ENCODE assay signal across 6 cellular contexts in genomic region chr12:55706840-55707671, GRCh38. TPM values are rescaled to one million over a fixed set of nuclear protein-coding genes. Genes with fewer than 3 reads are reported as not detected.
A peak's percentile ranks its signal among the peaks of the same experiment; 100 is the strongest.
DNase-seq lines count a peak whose midpoint lies in the region; ATAC-seq, FAIRE-seq and TF ChIP-seq lines count a peak whose summit lies in the region.

No MANE protein-coding gene starts in this region.

- H3K36me3 ChIP-seq in SK-N-SH (replicated peaks in 1 of 2; ENCODE audit: control insufficient read depth in 1 of 2, insufficient read depth in 2 of 2, low read length in 1 of 2), result no peaks in the 10 kb centered on the region
- H3K36me3 ChIP-seq in keratinocyte (ENCODE audit: control insufficient read depth in 2 of 2, extremely low read depth in 1 of 2, insufficient read depth in 2 of 2, low read length in 2 of 2), result no peaks in the 10 kb centered on the region

- H3K4me2 ChIP-seq in SK-N-SH (peak overlapping the region; percentile 87), keratinocyte (ENCODE audit: control insufficient read depth, extremely low read depth, insufficient read depth, low read depth, low read length) (peak overlapping the region; percentile 45)

- CTCF ChIA-PET in SK-N-SH (lab: Yijun Ruan, JAX), result interaction anchor here (1.1 to 2.0 kb wide), 5 partner anchors 14 to 63 kb away, joined by 3 to 8 read pairs (median 5); no protein-coding TSS in a partner anchor

- no peaks in the 10 kb centered on the region for H4K20me1 ChIP-seq in SK-N-SH (ENCODE audit: insufficient read depth)
- H4K20me1 ChIP-seq in keratinocyte (ENCODE audit: control insufficient read depth, extremely low read depth, insufficient read depth, low read length), result no peaks in the 10 kb centered on the region

- TF ChIP-seq EP300 in SK-N-SH (IDR thresholded peaks at IDR 0.05; ENCODE audit: borderline replicate concordance in 1 of 2, low read depth in 1 of 2, low read length in 1 of 2), result no peak

- H3K27ac ChIP-seq in SK-N-SH (ENCODE audit: low read depth in 2 of 2, low read length in 1 of 2) (no peak overlapping the region), keratinocyte (ENCODE audit: control insufficient read depth, insufficient read depth, low read length) (no peak overlapping the region)

- POLR2A ChIA-PET in SK-N-SH (lab: Yijun Ruan, JAX), result interaction anchor here (0.6 to 1.2 kb wide), 2 partner anchors 9 to 22 kb away, joined by 4 to 6 read pairs; partner anchors contain the start of genes BLOC1S1 and CD63

- 34% methylated on average over 9 of the region's 23 CpGs for WGBS in SK-N-SH (ENCODE audit: low lambda C conversion rate)

- no peaks in the 10 kb centered on the region for H3K9me2 ChIP-seq in SK-N-SH

- H3K9me1 ChIP-seq in keratinocyte (ENCODE audit: control insufficient read depth, extremely low read depth, insufficient read depth, low read length), result no peaks in the 10 kb centered on the region

- peaks cover 11 to 12% of the 10 kb centered on the region in 2 experiments; a peak in 2 of 4 replicates for H3K4me1 ChIP-seq in SK-N-SH (ENCODE audit: control insufficient read depth in 1 of 2, insufficient read depth in 2 of 2, low read depth in 1 of 2, low read length in 1 of 2)
- no peaks in the 10 kb centered on the region for H3K4me1 ChIP-seq in keratinocyte (ENCODE audit: control insufficient read depth, extremely low read depth, insufficient read depth, low read length)

- no peaks in the 10 kb centered on the region for H3K9me3 ChIP-seq in SK-N-SH
- H3K9me3 ChIP-seq in keratinocyte (ENCODE audit: control insufficient read depth, low read depth, low read length), result no peaks in the 10 kb centered on the region

- TF ChIP-seq RAD21 in SK-N-SH (IDR thresholded peaks at IDR 0.05; ENCODE audit: low read length), result no peak

- H3K4me3 ChIP-seq in SK-N-SH (ENCODE audit: low read depth in 2 of 2, low read length in 1 of 2) (peak overlapping the region; percentile 51 to 69), keratinocyte (ENCODE audit: control insufficient read depth in 2 of 3, extremely low read depth in 1 of 3, insufficient read depth in 2 of 3, low read depth in 1 of 3, low read length in 3 of 3) (peak overlapping the region in 1 of 3 experiments; percentile 31)

- no peaks in the 10 kb centered on the region for H3K79me2 ChIP-seq in SK-N-SH (ENCODE audit: insufficient read depth)
- no peaks in the 10 kb centered on the region for H3K79me2 ChIP-seq in keratinocyte (ENCODE audit: control insufficient read depth, insufficient read depth, low read length)

- dilution Hi-C loops in keratinocyte (cut with MboI; ENCODE audit: extremely low pct_ligation_motif_present, low sequenced_read_pairs), result no loop called here

- no peak for ATAC-seq in GM21786 (IDR thresholded peaks at IDR 0.05; ENCODE audit: unreplicated experiment)

- H2AFZ ChIP-seq in SK-N-SH (ENCODE audit: low read depth) (0 out of 2 replicates have a peak overlapping the region, but pooled peaks have one; percentile 63), keratinocyte (ENCODE audit: control insufficient read depth, low read length) (no peak overlapping the region)

- TF ChIP-seq CTCF in SK-N-SH (IDR thresholded peaks at IDR 0.05) (no peak), keratinocyte (optimal IDR thresholded peaks at IDR 0.05 in 1 of 3, IDR thresholded peaks at IDR 0.05 in 1 of 3, conservative IDR thresholded peaks at IDR 0.05 in 1 of 3; ENCODE audit: extremely low read depth in 1 of 3, insufficient read depth in 2 of 3, low read length in 3 of 3) (no peak)

- H3K9ac ChIP-seq in SK-N-SH (peak overlapping the region; percentile 41; the same call in 1 of the 2 replicates), keratinocyte (ENCODE audit: control insufficient read depth, extremely low read depth, insufficient read depth, low read length) (no peak overlapping the region)

- H3K27me3 ChIP-seq in SK-N-SH (ENCODE audit: insufficient read depth) (no peaks in the 10 kb centered on the region; the same call in 1 of the 2 replicates), keratinocyte (ENCODE audit: control insufficient read depth, extremely low read depth, insufficient read depth, low read length) (peaks cover 46% of the 10 kb centered on the region)

- H3F3A ChIP-seq in SK-N-SH (replicated peaks; ENCODE audit: insufficient read depth), result no peaks in the 10 kb centered on the region

- DNase-seq in CD1c-positive myeloid dendritic cell (ENCODE audit: extremely low spot score) (peak; percentile 35), SK-N-SH (no peak), keratinocyte (ENCODE audit: low read depth, low spot score) (no peak), activated gamma-delta T cell (lab: John Stamatoyannopoulos, UW) (no peak), KG1 (lab: John Stamatoyannopoulos, UW) (no peak)

- FAIRE-seq in keratinocyte (lab: Jason Lieb, UNC), result no peak

TF ChIP-seq in SK-N-SH, 30 proteins besides CTCF, POLR2A, EP300 and RAD21 (continues in another document):
- TF ChIP-seq PBX3 (IDR thresholded peaks at IDR 0.05), result 0 out of 2 replicates have a peak, but pooled peaks have one; percentile 3

RNA-seq across cellular contexts. Expression of gene ITGA7, which starts 0.6 kb away (rescaled TPM):
- 17.6 and 19.7 TPM in 2 replicates for polyA plus RNA-seq in SK-N-SH (2012; rRNA removed)
- polyA plus RNA-seq in SK-N-SH (2012; cell fraction: cytosol; rRNA removed), result 7.3 and 9.1 TPM in 2 replicates
- polyA plus RNA-seq in SK-N-SH (2012; cell fraction: nucleus; rRNA removed), result 71.0 and 80.7 TPM in 2 replicates
- 0.04 to 0.19 TPM (median 0.07 TPM) in 3 replicates for polyA plus RNA-seq in keratinocyte
- 0.44 TPM for polyA plus RNA-seq in keratinocyte (2011; ENCODE audit: low read depth)
- polyA plus RNA-seq in keratinocyte (2011; cell fraction: cytosol; rRNA removed), result 0.27 TPM in 1 of 2 replicates, not detected in the other
- polyA plus RNA-seq in keratinocyte (2011; cell fraction: nucleus; rRNA removed), result 0.45 and 0.51 TPM in 2 replicates
- polyA plus RNA-seq in keratinocyte (2012; ENCODE audit: low replicate concordance), result 0.24 and 0.95 TPM in 2 replicates
- 0.20 TPM in 1 of 3 replicates, not detected in the others for polyA minus RNA-seq in keratinocyte
- polyA minus RNA-seq in keratinocyte (2011; cell fraction: cytosol; rRNA and poly(A)+ RNA removed), result not detected
- not detected in 2 replicates for polyA minus RNA-seq in keratinocyte (2011; cell fraction: nucleus; rRNA and poly(A)+ RNA removed)

RNA-seq across cellular contexts. Expression of gene BLOC1S1, which starts 8.8 kb away (rescaled TPM):
- 277 and 331 TPM in 2 replicates for polyA plus RNA-seq in SK-N-SH (2012; rRNA removed)
- 243 and 313 TPM in 2 replicates for polyA plus RNA-seq in SK-N-SH (2012; cell fraction: cytosol; rRNA removed)
- polyA plus RNA-seq in SK-N-SH (2012; cell fraction: nucleus; rRNA removed), result 89.7 and 130 TPM in 2 replicates
- polyA plus RNA-seq in keratinocyte, result 53.1 to 68.2 TPM (median 62.5 TPM) in 3 replicates
- polyA plus RNA-seq in keratinocyte (2011; ENCODE audit: low read depth), result 27.4 TPM
- 47.9 and 70.6 TPM in 2 replicates for polyA plus RNA-seq in keratinocyte (2011; cell fraction: cytosol; rRNA removed)
- polyA plus RNA-seq in keratinocyte (2011; cell fraction: nucleus; rRNA removed), result 17.0 and 20.4 TPM in 2 replicates
- polyA plus RNA-seq in keratinocyte (2012; ENCODE audit: low replicate concordance), result 39.8 and 73.4 TPM in 2 replicates
- 25.8 to 32.3 TPM (median 31.8 TPM) in 3 replicates for polyA minus RNA-seq in keratinocyte
- polyA minus RNA-seq in keratinocyte (2011; cell fraction: cytosol; rRNA and poly(A)+ RNA removed), result 25.7 TPM
- polyA minus RNA-seq in keratinocyte (2011; cell fraction: nucleus; rRNA and poly(A)+ RNA removed), result 5.3 and 10.4 TPM in 2 replicates

RNA-seq across cellular contexts. Expression of gene RDH5, which starts 13.1 kb away (rescaled TPM):
- 5.2 and 5.4 TPM in 2 replicates for polyA plus RNA-seq in SK-N-SH (2012; rRNA removed)
- polyA plus RNA-seq in SK-N-SH (2012; cell fraction: cytosol; rRNA removed), result 1.6 and 1.7 TPM in 2 replicates
- polyA plus RNA-seq in SK-N-SH (2012; cell fraction: nucleus; rRNA removed), result 46.0 and 49.7 TPM in 2 replicates
- 0.67 to 1.2 TPM (median 0.77 TPM) in 3 replicates for polyA plus RNA-seq in keratinocyte
- polyA plus RNA-seq in keratinocyte (2011; ENCODE audit: low read depth), result not detected
- polyA plus RNA-seq in keratinocyte (2011; cell fraction: cytosol; rRNA removed), result 0.18 and 0.47 TPM in 2 replicates
- 3.4 and 5.0 TPM in 2 replicates for polyA plus RNA-seq in keratinocyte (2011; cell fraction: nucleus; rRNA removed)
- polyA plus RNA-seq in keratinocyte (2012; ENCODE audit: low replicate concordance), result 0.79 and 1.8 TPM in 2 replicates
- 1.2 to 2.9 TPM (median 2.1 TPM) in 3 replicates for polyA minus RNA-seq in keratinocyte
- not detected for polyA minus RNA-seq in keratinocyte (2011; cell fraction: cytosol; rRNA and poly(A)+ RNA removed)
- not detected in 2 replicates for polyA minus RNA-seq in keratinocyte (2011; cell fraction: nucleus; rRNA and poly(A)+ RNA removed)

RNA-seq across cellular contexts. Expression of gene CD63, which starts 21.8 kb away (rescaled TPM):
- polyA plus RNA-seq in SK-N-SH (2012; rRNA removed), result 1,022 and 1,465 TPM in 2 replicates
- polyA plus RNA-seq in SK-N-SH (2012; cell fraction: cytosol; rRNA removed), result 1,236 and 1,638 TPM in 2 replicates
- 454 and 623 TPM in 2 replicates for polyA plus RNA-seq in SK-N-SH (2012; cell fraction: nucleus; rRNA removed)
- 517 to 917 TPM (median 749 TPM) in 3 replicates for polyA plus RNA-seq in keratinocyte
- polyA plus RNA-seq in keratinocyte (2011; ENCODE audit: low read depth), result 290 TPM
- 762 and 937 TPM in 2 replicates for polyA plus RNA-seq in keratinocyte (2011; cell fraction: cytosol; rRNA removed)
- polyA plus RNA-seq in keratinocyte (2011; cell fraction: nucleus; rRNA removed), result 747 and 954 TPM in 2 replicates
- 609 and 814 TPM in 2 replicates for polyA plus RNA-seq in keratinocyte (2012; ENCODE audit: low replicate concordance)
- polyA minus RNA-seq in keratinocyte, result 130 to 440 TPM (median 416 TPM) in 3 replicates
- 361 TPM for polyA minus RNA-seq in keratinocyte (2011; cell fraction: cytosol; rRNA and poly(A)+ RNA removed)
- 155 and 221 TPM in 2 replicates for polyA minus RNA-seq in keratinocyte (2011; cell fraction: nucleus; rRNA and poly(A)+ RNA removed)

RNA-seq across cellular contexts. Expression of gene GDF11, which starts 35.9 kb away (rescaled TPM):
- 6.9 and 9.4 TPM in 2 replicates for polyA plus RNA-seq in SK-N-SH (2012; rRNA removed)
- 5.3 and 8.8 TPM in 2 replicates for polyA plus RNA-seq in SK-N-SH (2012; cell fraction: cytosol; rRNA removed)
- 7.2 and 8.0 TPM in 2 replicates for polyA plus RNA-seq in SK-N-SH (2012; cell fraction: nucleus; rRNA removed)
- 2.5 to 6.2 TPM (median 2.7 TPM) in 3 replicates for polyA plus RNA-seq in keratinocyte
- 0.82 TPM for polyA plus RNA-seq in keratinocyte (2011; ENCODE audit: low read depth)
- polyA plus RNA-seq in keratinocyte (2011; cell fraction: cytosol; rRNA removed), result 2.2 and 3.3 TPM in 2 replicates
- 1.9 and 2.4 TPM in 2 replicates for polyA plus RNA-seq in keratinocyte (2011; cell fraction: nucleus; rRNA removed)
- 1.2 and 9.6 TPM in 2 replicates for polyA plus RNA-seq in keratinocyte (2012; ENCODE audit: low replicate concordance)
- 1.8 to 16.1 TPM (median 2.7 TPM) in 3 replicates for polyA minus RNA-seq in keratinocyte
- 2.1 TPM for polyA minus RNA-seq in keratinocyte (2011; cell fraction: cytosol; rRNA and poly(A)+ RNA removed)
- polyA minus RNA-seq in keratinocyte (2011; cell fraction: nucleus; rRNA and poly(A)+ RNA removed), result 0.42 and 1.8 TPM in 2 replicates

Comparison
In these comparisons a context has a peak if more than half of its experiments do, and no peak if none do; other contexts are left out.
1. RNA of gene ITGA7, which starts 0.6 kb away (polyA plus RNA-seq): 7.3 to 80.7 TPM in SK-N-SH; 0.04 to 0.95 TPM in keratinocyte; every median in the first group is over 4 times any median in the second.